Comparison of ENCODE assay signal across 19 cellular contexts in the genomic region with DNA sequence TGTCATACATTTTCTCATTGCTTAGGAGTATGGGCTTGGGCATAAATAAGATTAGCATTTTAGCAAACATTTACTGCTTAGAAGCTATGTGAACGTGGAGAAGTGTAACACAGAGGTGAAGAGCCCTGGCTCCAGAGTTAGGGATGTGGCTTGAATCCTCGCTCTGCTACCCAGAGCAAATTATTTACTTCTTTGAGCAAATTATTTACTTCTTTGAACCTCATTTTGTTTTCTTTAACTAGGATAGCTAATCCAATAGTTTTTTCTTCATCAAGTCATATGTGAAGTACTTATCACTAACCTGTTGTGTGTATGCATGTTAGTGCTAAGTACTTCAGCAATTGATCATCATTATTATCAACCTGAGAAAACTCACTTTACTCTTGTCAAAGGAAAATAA. TPM values are rescaled to one million over a fixed set of nuclear protein-coding genes. Genes with fewer than 3 reads are reported as not detected.
DNase-seq lines count a peak whose midpoint lies in the region; ATAC-seq, FAIRE-seq and TF ChIP-seq lines count a peak whose summit lies in the region.
"Had no signal": no experiment of that assay in that cellular context is flagged by ENCODE, and none has a peak within 500 bp of the region (broad histone marks: within the 10 kb centered on the region; RNA-seq: fewer than 3 reads in every experiment).

No MANE protein-coding gene starts in this region.

- POLR2A ChIA-PET in MCF 10A (lab: Yijun Ruan, JAX) = interaction anchor here (0.8 to 8.0 kb wide), 9 partner anchors 8 to 816 kb away, joined by 3 to 136 read pairs (median 14); a partner anchor contains a TSS
- POLR2A ChIA-PET in CD8-positive, alpha-beta memory T cell (lab: Charles Lee) = no interaction called here

- intact Hi-C loops in MCF 10A (cut with micrococcal nuclease) (no loop called here), breast epithelium (cut with DNase I; ENCODE audit: low total_unique reads) (no loop called here), kidney (cut with DNase I) (no loop called here)

- H3K4me3 ChIP-seq in breast epithelium (no peak overlapping the region), RWPE2 (ENCODE audit: severe bottlenecking) (no peak overlapping the region), kidney (ENCODE audit: low read length in 2 of 2) (no peak overlapping the region), WERI-Rb-1 (ENCODE audit: low read depth, low read length) (no peak overlapping the region)
- H3K4me3 ChIP-seq in CD8-positive, alpha-beta memory T cell (ENCODE audit: low read length) = no peak overlapping the region
- H3K4me3 ChIP-seq: HAP-1 had no signal

- H3K9me3 Mint-ChIP-seq in MCF 10A (ENCODE audit: unreplicated experiment) = peaks cover 5% of the 10 kb centered on the region
- H3K9me3 Mint-ChIP-seq in activated T-cell treated with anti-CD3 and anti-CD28 coated beads, Interleukin-2, amount 50 U/mL, for 24 hours = no peaks in the 10 kb centered on the region
- no peaks in the 10 kb centered on the region for H3K9me3 Mint-ChIP-seq in CD8-positive, alpha-beta memory T cell
- H3K9me3 Mint-ChIP-seq: CD4-positive, alpha-beta memory T cell had no signal

- DNase-seq in MCF 10A (ENCODE audit: unreplicated experiment) (no peak), breast epithelium (ENCODE audit: low spot score in 2 of 2) (no peak), RWPE2 (ENCODE audit: low spot score) (no peak), kidney (no peak), GM12891 (ENCODE audit: insufficient read length, low spot score) (no peak), WERI-Rb-1 (no peak)
- DNase-seq in activated T-cell treated with anti-CD3 and anti-CD28 coated beads, Interleukin-2, amount 50 U/mL, for 24 hours = no peak
- DNase-seq in CD8-positive, alpha-beta memory T cell = no peak
- DNase-seq: BE2C; CD4-positive, alpha-beta memory T cell; DND-41; NCI-H1436; NCI-H2029; NCI-H2171 treated with DMSO at 0.1 percent for 48 hours; NCI-H748 treated with DMSO at 0.1 percent for 48 hours; SHP77 treated with DMSO at 0.1 percent for 48 hours had no signal

- no TSS peak for BruUV-seq in MCF 10A (replicated peaks; lab: Mats Ljungman, UMichigan)

- H3K27me3 Mint-ChIP-seq in MCF 10A (ENCODE audit: insufficient read depth, unreplicated experiment) = no peaks in the 10 kb centered on the region
- no peaks in the 10 kb centered on the region for H3K27me3 Mint-ChIP-seq in activated T-cell treated with anti-CD3 and anti-CD28 coated beads, Interleukin-2, amount 50 U/mL, for 24 hours
- peaks cover 4 to 18% of the 10 kb centered on the region in 2 donors for H3K27me3 Mint-ChIP-seq in CD8-positive, alpha-beta memory T cell

- H3K4me1 ChIP-seq in breast epithelium (no peaks in the 10 kb centered on the region), RWPE2 (ENCODE audit: insufficient read depth, poor library complexity, severe bottlenecking) (peaks cover 20% of the 10 kb centered on the region), kidney (ENCODE audit: control insufficient read depth in 1 of 2, insufficient read depth in 1 of 2, low read depth in 1 of 2, low read length in 2 of 2) (peaks cover 0 to 15% of the 10 kb centered on the region in 2 donors)
- H3K4me1 ChIP-seq in CD8-positive, alpha-beta memory T cell (ENCODE audit: insufficient read depth, low read length) = no peaks in the 10 kb centered on the region
- H3K4me1 ChIP-seq: BE2C, HAP-1 had no signal

- CTCF ChIA-PET in MCF 10A (lab: Yijun Ruan, JAX) = interaction anchor here (0.6 to 3.9 kb wide), 10 partner anchors 7 to 1241 kb away, joined by 3 to 30 read pairs (median 4); a partner anchor contains a TSS
- CTCF ChIA-PET in CD8-positive, alpha-beta memory T cell (lab: Charles Lee) = interaction anchor here (1.4 to 1.9 kb wide), 2 partner anchors 8 to 16 kb away, joined by 3 to 7 read pairs; no protein-coding TSS in a partner anchor

- H3K9ac ChIP-seq in kidney (ENCODE audit: low read length in 2 of 2) = no peak overlapping the region

- TF ChIP-seq POLR2A in breast epithelium (IDR thresholded peaks at IDR 0.05) (no peak), GM12891 (IDR thresholded peaks at IDR 0.05; ENCODE audit: low read depth, low read length) (no peak)

- peaks cover 6% of the 10 kb centered on the region for H3K36me3 Mint-ChIP-seq in MCF 10A (ENCODE audit: insufficient read depth, unreplicated experiment)
- no peaks in the 10 kb centered on the region for H3K36me3 Mint-ChIP-seq in activated T-cell treated with anti-CD3 and anti-CD28 coated beads, Interleukin-2, amount 50 U/mL, for 24 hours (ENCODE audit: low read depth)
- H3K36me3 Mint-ChIP-seq in CD8-positive, alpha-beta memory T cell = peaks cover 0 to 5% (median 0%) of the 10 kb centered on the region in 3 donors
- H3K36me3 Mint-ChIP-seq: CD4-positive, alpha-beta memory T cell had no signal

- ATAC-seq in RWPE2 (ENCODE audit: low read depth) = no peak

- H3K36me3 ChIP-seq in breast epithelium (no peaks in the 10 kb centered on the region), RWPE2 (ENCODE audit: low read depth) (no peaks in the 10 kb centered on the region), kidney (ENCODE audit: control insufficient read depth in 1 of 2, insufficient read depth in 2 of 2, low read length in 2 of 2) (no peaks in the 10 kb centered on the region), WERI-Rb-1 (no peaks in the 10 kb centered on the region)
- H3K36me3 ChIP-seq in CD8-positive, alpha-beta memory T cell (ENCODE audit: insufficient read depth, low read length) = no peaks in the 10 kb centered on the region
- H3K36me3 ChIP-seq: BE2C, HAP-1 had no signal

- H3K27ac Mint-ChIP-seq in MCF 10A (ENCODE audit: low read depth, unreplicated experiment) = peak overlapping the region; percentile 95
- H3K27ac Mint-ChIP-seq in activated T-cell treated with anti-CD3 and anti-CD28 coated beads, Interleukin-2, amount 50 U/mL, for 24 hours = no peak overlapping the region
- no peak overlapping the region for H3K27ac Mint-ChIP-seq in CD8-positive, alpha-beta memory T cell

- H3K27me3 ChIP-seq in breast epithelium (no peaks in the 10 kb centered on the region), RWPE2 (ENCODE audit: insufficient read depth, poor library complexity, severe bottlenecking) (no peaks in the 10 kb centered on the region), WERI-Rb-1 (ENCODE audit: insufficient read depth, low read depth, severe bottlenecking) (no peaks in the 10 kb centered on the region)
- H3K27me3 ChIP-seq in CD8-positive, alpha-beta memory T cell (ENCODE audit: insufficient read depth, low read length, poor library complexity, severe bottlenecking) = no peaks in the 10 kb centered on the region

- FAIRE-seq in kidney (lab: Jason Lieb, UNC) (peak; percentile 42), GM12891 (lab: Jason Lieb, UNC) (no peak)
- FAIRE-seq: G401.6 had no signal

- H3K4me3 Mint-ChIP-seq in MCF 10A (ENCODE audit: unreplicated experiment) = no peak overlapping the region
- no peak overlapping the region for H3K4me3 Mint-ChIP-seq in activated T-cell treated with anti-CD3 and anti-CD28 coated beads, Interleukin-2, amount 50 U/mL, for 24 hours
- no peak overlapping the region for H3K4me3 Mint-ChIP-seq in CD8-positive, alpha-beta memory T cell
- H3K4me3 Mint-ChIP-seq: CD4-positive, alpha-beta memory T cell had no signal

- peaks cover 20% of the 10 kb centered on the region for H3K4me1 Mint-ChIP-seq in MCF 10A (ENCODE audit: insufficient read depth, unreplicated experiment)
- peaks cover 8% of the 10 kb centered on the region for H3K4me1 Mint-ChIP-seq in activated T-cell treated with anti-CD3 and anti-CD28 coated beads, Interleukin-2, amount 50 U/mL, for 24 hours (ENCODE audit: low read depth)
- peaks cover 6 to 12% (median 6%) of the 10 kb centered on the region in 3 donors for H3K4me1 Mint-ChIP-seq in CD8-positive, alpha-beta memory T cell

- no peak overlapping the region for H3K27ac ChIP-seq in breast epithelium
- peak overlapping the region; percentile 84 for H3K27ac ChIP-seq in RWPE2 (ENCODE audit: poor library complexity, severe bottlenecking)
- no peak overlapping the region for H3K27ac ChIP-seq in kidney (ENCODE audit: low read depth in 2 of 2, low read length in 2 of 2)
- no peak overlapping the region for H3K27ac ChIP-seq in CD8-positive, alpha-beta memory T cell (ENCODE audit: low read depth, low read length)
- H3K27ac ChIP-seq in WERI-Rb-1 = no peak overlapping the region
- H3K27ac ChIP-seq: 22Rv1 had no signal

- H3K9me3 ChIP-seq in breast epithelium (no peaks in the 10 kb centered on the region), RWPE2 (ENCODE audit: severe bottlenecking) (no peaks in the 10 kb centered on the region), kidney (ENCODE audit: control insufficient read depth in 1 of 2, low read length in 2 of 2) (no peaks in the 10 kb centered on the region), WERI-Rb-1 (ENCODE audit: severe bottlenecking) (no peaks in the 10 kb centered on the region)
- H3K9me3 ChIP-seq in CD8-positive, alpha-beta memory T cell (ENCODE audit: low read length) = no peaks in the 10 kb centered on the region
- H3K9me3 ChIP-seq: BE2C had no signal

- TF ChIP-seq CTCF in MCF 10A (IDR thresholded peaks at IDR 0.05; ENCODE audit: unreplicated experiment) (no peak), breast epithelium (IDR thresholded peaks at IDR 0.05) (no peak), RWPE2 (IDR thresholded peaks at IDR 0.05; ENCODE audit: poor library complexity, severe bottlenecking) (no peak), kidney (IDR thresholded peaks at IDR 0.05; ENCODE audit: borderline replicate concordance, extremely low read depth, insufficient read depth) (no peak), WERI-Rb-1 (IDR thresholded peaks at IDR 0.05; ENCODE audit: low read depth, low read length) (no peak)

TF ChIP-seq in GM12891, 5 proteins besides CTCF, POLR2A, EP300 and RAD21:
- TF ChIP-seq POU2F2 (IDR thresholded peaks at IDR 0.05; ENCODE audit: low read depth, low read length) (no peak), SPI1 (IDR thresholded peaks at IDR 0.05; ENCODE audit: low read depth, low read length) (no peak), PAX5 (IDR thresholded peaks at IDR 0.05; ENCODE audit: insufficient read depth, low read length, severe bottlenecking) (no peak), POLR2AphosphoS5 (IDR thresholded peaks at IDR 0.05; ENCODE audit: low read depth, low read length) (no peak), TAF1 (IDR thresholded peaks at IDR 0.05; ENCODE audit: low read depth, low read length) (no peak)

RNA-seq across cellular contexts. Expression of a gene that starts 10.7 kb away (rescaled TPM):
- total RNA-seq in MCF 10A (2022) (117 and 123 TPM in 2 replicates), breast epithelium (100 to 1,000 TPM in 1 of 3 donors, 10 to 100 TPM in 2; 79.7 to 142 (median 80.3) TPM), kidney (99.7 TPM)
- 32.6 TPM for polyA plus RNA-seq in kidney (ENCODE audit: insufficient read depth, low read depth, low replicate concordance)
- 10 to 100 TPM; 85.2 to 86.5 TPM for total RNA-seq in CD8-positive, alpha-beta memory T cell
- 42.2 TPM for polyA plus RNA-seq in CD8-positive, alpha-beta memory T cell
- polyA plus RNA-seq in GM12891 (2012; ENCODE audit: low read depth, missing spikeins) = 44.4 TPM
